ENCODE assay signal across 25 cellular contexts in genomic region chr3:20235796-20236195, GRCh38. TPM values are rescaled to one million over a fixed set of nuclear protein-coding genes. Genes with fewer than 3 reads are reported as not detected.
"Had no signal": no experiment of that assay in that cellular context is flagged by ENCODE, and none has a peak within 500 bp of the region (broad histone marks: within the 10 kb centered on the region; RNA-seq: fewer than 3 reads in every experiment).

No MANE protein-coding gene starts in this region.

- H2AFZ ChIP-seq: hepatocyte had no signal

- H3K9me3 ChIP-seq: breast epithelium, colonic mucosa, esophagus muscularis mucosa, left lung, thyroid gland, upper lobe of right lung had no signal

- H3K9me3 Mint-ChIP-seq: activated T-helper 17 cell treated with anti-CD3 and anti-CD28 coated beads, Interleukin-2, amount 50 U/mL, for 72 hours; natural killer cell; WTC11 had no signal

- H3K27me3 Mint-ChIP-seq: activated naive CD8-positive, alpha-beta T cell treated with anti-CD3 and anti-CD28 coated beads for 36 hours; activated T-cell treated with anti-CD3 and anti-CD28 coated beads, Interleukin-2, amount 50 U/mL, for 24 hours; activated T-helper 17 cell treated with anti-CD3 and anti-CD28 coated beads, Interleukin-2, amount 50 U/mL, for 72 hours; progenitor cell of endocrine pancreas had no signal

- DNase-seq: activated CD8-positive, alpha-beta memory T cell treated with anti-CD3 and anti-CD28 coated beads for 24 hours; activated CD8-positive, alpha-beta memory T cell treated with anti-CD3 and anti-CD28 coated beads, Interleukin-2, amount 50 U/mL, for 4 hours; activated naive CD4-positive, alpha-beta T cell; activated naive CD8-positive, alpha-beta T cell treated with anti-CD3 and anti-CD28 coated beads for 36 hours; activated T-cell treated with anti-CD3 and anti-CD28 coated beads, Interleukin-2, amount 50 U/mL, for 24 hours; colonic mucosa; glutamatergic neuron; kidney glomerular epithelial cell; left lung; midbrain; natural killer cell; retina; stimulated activated CD4-positive, alpha-beta T cell treated with anti-CD3 and anti-CD28 coated beads, Interleukin-4, amount 100 ng/mL, for 1 hour; stimulated activated naive CD4-positive, alpha-beta T cell treated with Interleukin-2 at 50 U/mL for 16 hours; T-helper 9 cell; thyroid gland; upper lobe of right lung had no signal

- H3K4me2 ChIP-seq: hepatocyte had no signal

- H3K36me3 Mint-ChIP-seq: natural killer cell, WTC11 had no signal

- H3K4me1 Mint-ChIP-seq: activated naive CD8-positive, alpha-beta T cell treated with anti-CD3 and anti-CD28 coated beads for 36 hours; activated T-helper 17 cell treated with anti-CD3 and anti-CD28 coated beads, Interleukin-2, amount 50 U/mL, for 72 hours; natural killer cell; WTC11 had no signal

- H3K27ac ChIP-seq: breast epithelium, colonic mucosa, esophagus muscularis mucosa, hepatocyte, left lung, thyroid gland, upper lobe of right lung had no signal

- H3K4me1 ChIP-seq: breast epithelium, colonic mucosa, esophagus muscularis mucosa, left lung, thyroid gland, upper lobe of right lung had no signal

- ATAC-seq: activated T-helper 17 cell treated with anti-CD3 and anti-CD28 coated beads, Interleukin-2, amount 50 U/mL, for 72 hours; left lung; natural killer cell; upper lobe of right lung; WTC11 had no signal

- H3K4me3 ChIP-seq: breast epithelium, colonic mucosa, esophagus muscularis mucosa, hepatocyte, left lung, thyroid gland, upper lobe of right lung had no signal

- H3K27ac Mint-ChIP-seq: activated naive CD8-positive, alpha-beta T cell treated with anti-CD3 and anti-CD28 coated beads for 36 hours; activated T-cell treated with anti-CD3 and anti-CD28 coated beads, Interleukin-2, amount 50 U/mL, for 24 hours; activated T-helper 17 cell treated with anti-CD3 and anti-CD28 coated beads, Interleukin-2, amount 50 U/mL, for 72 hours; natural killer cell; progenitor cell of endocrine pancreas; WTC11 had no signal

- FAIRE-seq: astrocyte, frontal cortex had no signal

- H3K79me2 ChIP-seq: hepatocyte had no signal

- H3K27me3 ChIP-seq: breast epithelium, colonic mucosa, esophagus muscularis mucosa, hepatocyte, left lung, thyroid gland, upper lobe of right lung had no signal

- H3K4me3 Mint-ChIP-seq: activated naive CD8-positive, alpha-beta T cell treated with anti-CD3 and anti-CD28 coated beads for 36 hours; activated T-cell treated with anti-CD3 and anti-CD28 coated beads, Interleukin-2, amount 50 U/mL, for 24 hours; activated T-helper 17 cell treated with anti-CD3 and anti-CD28 coated beads, Interleukin-2, amount 50 U/mL, for 72 hours; natural killer cell; WTC11 had no signal

- H3K36me3 ChIP-seq: breast epithelium, colonic mucosa, esophagus muscularis mucosa, left lung, thyroid gland, upper lobe of right lung had no signal

RNA-seq across cellular contexts. Expression of gene SGO1, which starts 49.8 kb away (rescaled TPM):
- total RNA-seq: upper lobe of right lung had no signal
